ENCODE assay signal across 8 cellular contexts in genomic region chr3:27712136-27713065, GRCh38. TPM values are rescaled to one million over a fixed set of nuclear protein-coding genes. Genes with fewer than 3 reads are reported as not detected.
DNase-seq lines count a peak whose midpoint lies in the region; ATAC-seq and TF ChIP-seq lines count a peak whose summit lies in the region.

No MANE protein-coding gene starts in this region.

- H3K27me3 ChIP-seq in kidney epithelial cell (ENCODE audit: control insufficient read depth, insufficient read depth, low read length) = peaks cover 54% of the 10 kb centered on the region

- DNase-seq in SHP77 (lab: John Stamatoyannopoulos, UW) = peak; percentile 17 to 61
- no peak for DNase-seq in SHP77 treated with DMSO at 0.1 percent for 48 hours (lab: John Stamatoyannopoulos, UW)
- DNase-seq in NCI-H2029 treated with DMSO at 0.1 percent for 48 hours (lab: John Stamatoyannopoulos, UW) = peak; percentile 35
- peak; percentile 58 for DNase-seq in activated CD4-positive, CD25-positive, alpha-beta regulatory T cell treated with anti-CD3 and anti-CD28 coated beads, Interleukin-2, amount 50 U/mL, for 16 hours (ENCODE audit: low read depth, low spot score)
- DNase-seq in cerebellar cortex (ENCODE audit: low spot score) = peak; percentile 86
- DNase-seq in kidney epithelial cell (ENCODE audit: low read depth) = peak; percentile 10
- DNase-seq in stimulated activated CD4-positive, alpha-beta T cell treated with anti-CD3 and anti-CD28 coated beads, Interleukin-15, amount 100 ng/mL, for 24 hours = peak; percentile 84

- peak; percentile 90 for ATAC-seq in HG02938 (IDR thresholded peaks at IDR 0.05; ENCODE audit: unreplicated experiment)

- TF ChIP-seq CTCF in kidney epithelial cell (IDR thresholded peaks at IDR 0.05; ENCODE audit: insufficient read depth, low read length, poor library complexity, severe bottlenecking) = peak; percentile 83

- no peaks in the 10 kb centered on the region for H3K36me3 ChIP-seq in kidney epithelial cell (ENCODE audit: control insufficient read depth, insufficient read depth, low read length)

- peak overlapping the region; percentile 24 for H3K4me3 ChIP-seq in kidney epithelial cell (ENCODE audit: low read depth, low read length)

RNA-seq across cellular contexts. Expression of gene EOMES, which starts 9.7 kb away (rescaled TPM):
- 0.04 TPM in 1 of 2 replicates, not detected in the other for total RNA-seq in kidney epithelial cell
